ENCODE assay signal across 8 cellular contexts in the genomic region with DNA sequence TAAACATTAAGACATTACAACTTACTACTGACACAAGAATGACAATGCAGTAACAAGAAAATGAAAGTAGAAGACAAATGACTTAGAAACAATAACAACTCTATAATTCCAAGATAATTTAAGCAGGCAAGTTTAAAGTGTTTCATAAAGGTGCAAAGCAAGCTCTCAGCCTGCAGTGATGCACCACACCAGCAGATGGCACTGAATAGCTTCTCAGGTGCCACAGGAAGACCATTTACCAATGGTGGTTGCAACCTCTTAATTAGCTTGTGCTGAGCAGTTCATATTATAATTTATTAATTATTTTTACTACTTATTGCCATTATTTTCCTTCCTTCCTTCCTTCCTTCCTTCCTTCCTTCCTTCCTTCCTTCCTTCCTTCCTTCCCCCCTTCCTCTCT.
DNase-seq lines count a peak whose midpoint lies in the region; ATAC-seq and TF ChIP-seq lines count a peak whose summit lies in the region.

No MANE protein-coding gene starts in this region.

- H3K27me3 ChIP-seq in GM06990 (replicated peaks; ENCODE audit: control insufficient read depth, insufficient read depth, low read length) (no peaks in the 10 kb centered on the region; the same call in 1 of the 2 replicates), Loucy (ENCODE audit: insufficient read depth, low read length, poor library complexity, severe bottlenecking) (no peaks in the 10 kb centered on the region), SK-N-SH (ENCODE audit: insufficient read depth) (no peaks in the 10 kb centered on the region), endodermal cell (ENCODE audit: control insufficient read depth, insufficient read depth, low read length, poor library complexity, severe bottlenecking) (peaks cover 13% of the 10 kb centered on the region)

- H3K36me3 ChIP-seq in GM06990 (ENCODE audit: control insufficient read depth, insufficient read depth, low read length) (no peaks in the 10 kb centered on the region), Loucy (ENCODE audit: insufficient read depth, low read length) (no peaks in the 10 kb centered on the region), SK-N-SH (replicated peaks in 1 of 2; ENCODE audit: control insufficient read depth in 1 of 2, insufficient read depth in 2 of 2, low read length in 1 of 2) (no peaks in the 10 kb centered on the region), endodermal cell (ENCODE audit: control insufficient read depth, insufficient read depth, low read length) (no peaks in the 10 kb centered on the region)

- no peak overlapping the region for H3K9ac ChIP-seq in Loucy (ENCODE audit: low read depth, low read length, poor library complexity, severe bottlenecking)
- H3K9ac ChIP-seq in SK-N-SH, result no peak overlapping the region
- H3K9ac ChIP-seq in endodermal cell (ENCODE audit: extremely low read depth, low read length, poor library complexity, severe bottlenecking), result no peak overlapping the region

- H3K4me1 Mint-ChIP-seq in endodermal cell (no peaks in the 10 kb centered on the region), nephron (no peaks in the 10 kb centered on the region)

- H3K9me2 ChIP-seq in Loucy (replicated peaks; ENCODE audit: low read depth, low read length) (no peaks in the 10 kb centered on the region), SK-N-SH (no peaks in the 10 kb centered on the region)

- peaks cover 3% of the 10 kb centered on the region for H3K27me3 Mint-ChIP-seq in endodermal cell (ENCODE audit: insufficient read depth)
- H3K27me3 Mint-ChIP-seq in nephron (ENCODE audit: low read depth), result no peaks in the 10 kb centered on the region

- no peaks in the 10 kb centered on the region for H3F3A ChIP-seq in Loucy (ENCODE audit: low read depth)
- H3F3A ChIP-seq in SK-N-SH (replicated peaks; ENCODE audit: insufficient read depth), result no peaks in the 10 kb centered on the region

- H3K27ac Mint-ChIP-seq in endodermal cell (no peak overlapping the region), nephron (no peak overlapping the region)

- H3K36me3 Mint-ChIP-seq in endodermal cell (ENCODE audit: low read depth), result no peaks in the 10 kb centered on the region
- no peaks in the 10 kb centered on the region for H3K36me3 Mint-ChIP-seq in nephron (ENCODE audit: low read depth)

- POLR2A ChIA-PET in SK-N-SH (lab: Yijun Ruan, JAX), result no interaction called here

- H3K4me2 ChIP-seq in Loucy (ENCODE audit: low read depth, low read length, poor library complexity, severe bottlenecking) (no peak overlapping the region), SK-N-SH (no peak overlapping the region)

- TF ChIP-seq RAD21 in SK-N-SH (IDR thresholded peaks at IDR 0.05; ENCODE audit: low read length), result peak; percentile 85

- H3K79me2 ChIP-seq in Loucy (ENCODE audit: insufficient read depth, low read length) (no peaks in the 10 kb centered on the region), SK-N-SH (ENCODE audit: insufficient read depth) (no peaks in the 10 kb centered on the region)

- TF ChIP-seq CTCF in GM06990 (IDR thresholded peaks at IDR 0.05; ENCODE audit: insufficient read depth, low read length, poor library complexity, severe bottlenecking) (peak; percentile 89), Loucy (conservative IDR thresholded peaks at IDR 0.05; ENCODE audit: low read length) (peak; percentile 82), SK-N-SH (IDR thresholded peaks at IDR 0.05) (peak; percentile 71), endodermal cell (conservative IDR thresholded peaks at IDR 0.05) (peak; percentile 90), nephron (IDR thresholded peaks at IDR 0.05; ENCODE audit: unreplicated experiment in 3 of 3) (peak; percentile 50 to 66 (median 52))

- TF ChIP-seq EP300 in SK-N-SH (IDR thresholded peaks at IDR 0.05; ENCODE audit: borderline replicate concordance in 1 of 2, low read depth in 1 of 2, low read length in 1 of 2), result no peak

- H3K9me3 ChIP-seq in Loucy (ENCODE audit: insufficient read depth, low read depth, low read length) (no peaks in the 10 kb centered on the region), SK-N-SH (no peaks in the 10 kb centered on the region), endodermal cell (ENCODE audit: control insufficient read depth, low read length) (no peaks in the 10 kb centered on the region)

- DNase-seq in AG08395 (ENCODE audit: low spot score) (peak; percentile 36), GM06990 (ENCODE audit: extremely low read depth, insufficient read length) (peak; percentile 1), SK-N-SH (peak; percentile 44), endodermal cell (peak; percentile 75)

- H3K4me1 ChIP-seq in Loucy (ENCODE audit: insufficient read depth, low read length, poor library complexity, severe bottlenecking) (no peaks in the 10 kb centered on the region), SK-N-SH (ENCODE audit: control insufficient read depth in 1 of 2, insufficient read depth in 2 of 2, low read depth in 1 of 2, low read length in 1 of 2) (no peaks in the 10 kb centered on the region), endodermal cell (ENCODE audit: control insufficient read depth, insufficient read depth, low read length) (no peaks in the 10 kb centered on the region)

- CTCF ChIA-PET in SK-N-SH (lab: Yijun Ruan, JAX), result interaction anchor here (0.6 to 2.6 kb wide), 28 partner anchors 9 to 1953 kb away, joined by 3 to 13 read pairs (median 4); partner anchors contain the start of gene NXPE2

- H3K4me3 ChIP-seq in GM06990 (replicated peaks; ENCODE audit: low read depth, low read length), result no peak overlapping the region
- no peak overlapping the region for H3K4me3 ChIP-seq in Loucy (ENCODE audit: low read length, poor library complexity, severe bottlenecking)
- H3K4me3 ChIP-seq in SK-N-SH (ENCODE audit: low read depth in 2 of 2, low read length in 1 of 2), result no peak overlapping the region
- no peak overlapping the region for H3K4me3 ChIP-seq in endodermal cell (ENCODE audit: low read length)

- H3K9me3 Mint-ChIP-seq in endodermal cell (peaks cover 12% of the 10 kb centered on the region), nephron (peaks cover 8% of the 10 kb centered on the region)

- H3K4me3 Mint-ChIP-seq in endodermal cell (no peak overlapping the region), nephron (no peak overlapping the region)

- H3K27ac ChIP-seq in SK-N-SH (ENCODE audit: low read depth in 2 of 2, low read length in 1 of 2), result no peak overlapping the region
- H3K27ac ChIP-seq in endodermal cell (ENCODE audit: low read depth, low read length), result no peak overlapping the region

- ATAC-seq in HG03521 (IDR thresholded peaks at IDR 0.05; ENCODE audit: unreplicated experiment) (no peak), GM21367 (IDR thresholded peaks at IDR 0.05; ENCODE audit: unreplicated experiment) (no peak)

- H2AFZ ChIP-seq in Loucy (ENCODE audit: low read length) (no peak overlapping the region), SK-N-SH (ENCODE audit: low read depth) (no peak overlapping the region)

- H4K20me1 ChIP-seq in Loucy (ENCODE audit: insufficient read depth, low read length, poor library complexity, severe bottlenecking) (no peaks in the 10 kb centered on the region), SK-N-SH (ENCODE audit: insufficient read depth) (no peaks in the 10 kb centered on the region)

TF ChIP-seq in SK-N-SH, 30 proteins besides CTCF, POLR2A, EP300 and RAD21:
- TF ChIP-seq, protein P1, sequence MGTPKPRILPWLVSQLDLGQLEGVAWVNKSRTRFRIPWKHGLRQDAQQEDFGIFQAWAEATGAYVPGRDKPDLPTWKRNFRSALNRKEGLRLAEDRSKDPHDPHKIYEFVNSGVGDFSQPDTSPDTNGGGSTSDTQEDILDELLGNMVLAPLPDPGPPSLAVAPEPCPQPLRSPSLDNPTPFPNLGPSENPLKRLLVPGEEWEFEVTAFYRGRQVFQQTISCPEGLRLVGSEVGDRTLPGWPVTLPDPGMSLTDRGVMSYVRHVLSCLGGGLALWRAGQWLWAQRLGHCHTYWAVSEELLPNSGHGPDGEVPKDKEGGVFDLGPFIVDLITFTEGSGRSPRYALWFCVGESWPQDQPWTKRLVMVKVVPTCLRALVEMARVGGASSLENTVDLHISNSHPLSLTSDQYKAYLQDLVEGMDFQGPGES (IDR thresholded peaks at IDR 0.05; ENCODE audit: low read depth, low read length), result no peak
- peak; percentile 65 for TF ChIP-seq SMC3 (IDR thresholded peaks at IDR 0.05; ENCODE audit: low read depth, low read length)

Comparison
In these comparisons a context has a peak if more than half of its experiments do, and no peak if none do; other contexts are left out.
1. DNase-seq: peak in every context shown above with its lines; median percentile 75 in endodermal cell; 44 in SK-N-SH; 36 in AG08395; 1 in GM06990.